In the genomic region with DNA sequence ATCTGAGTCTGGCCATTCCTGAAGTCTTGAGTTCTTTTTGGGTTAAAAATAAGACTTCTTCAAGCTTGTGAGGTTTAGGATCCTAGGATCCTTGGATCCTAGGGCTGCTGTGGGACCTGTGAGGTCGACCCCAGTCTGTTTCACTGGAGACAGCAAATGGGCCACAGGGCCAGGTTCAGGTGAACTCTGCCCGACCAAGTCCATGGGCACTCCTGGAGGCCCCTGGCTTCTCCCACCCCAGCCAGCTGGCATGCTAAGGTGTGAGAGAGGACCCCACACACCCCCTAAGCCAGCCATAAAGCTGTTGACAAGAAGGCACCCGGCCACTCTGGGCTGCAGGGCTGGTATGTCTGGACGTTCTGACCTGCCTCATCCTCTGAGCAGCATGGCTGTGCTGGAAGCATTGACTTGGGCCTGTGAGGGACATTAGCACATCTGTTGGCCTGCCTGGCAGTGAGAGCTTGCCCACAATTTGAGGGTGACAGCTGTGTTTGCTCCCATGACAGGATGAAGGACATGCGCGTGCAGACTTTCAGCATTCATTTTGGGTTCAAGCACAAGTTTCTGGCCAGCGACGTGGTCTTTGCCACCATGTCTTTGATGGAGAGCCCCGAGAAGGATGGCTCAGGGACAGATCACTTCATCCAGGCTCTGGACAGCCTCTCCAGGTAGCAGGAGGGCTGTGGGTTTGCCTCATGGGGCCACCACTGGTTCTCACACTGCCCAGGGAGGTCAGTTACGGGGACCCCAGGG, we compare ENCODE assay signal across 1 cellular context.
A peak's percentile ranks its signal among the peaks of the same experiment; 100 is the strongest.
TF ChIP-seq lines count a peak whose summit lies in the region.

No MANE protein-coding gene starts in this region.

TF ChIP-seq in K562, 482 proteins besides CTCF, POLR2A, EP300 and RAD21 (continues in another document):
- no peak for TF ChIP-seq HDAC8 (tag; IDR thresholded peaks at IDR 0.05)
- TF ChIP-seq, protein P1, sequence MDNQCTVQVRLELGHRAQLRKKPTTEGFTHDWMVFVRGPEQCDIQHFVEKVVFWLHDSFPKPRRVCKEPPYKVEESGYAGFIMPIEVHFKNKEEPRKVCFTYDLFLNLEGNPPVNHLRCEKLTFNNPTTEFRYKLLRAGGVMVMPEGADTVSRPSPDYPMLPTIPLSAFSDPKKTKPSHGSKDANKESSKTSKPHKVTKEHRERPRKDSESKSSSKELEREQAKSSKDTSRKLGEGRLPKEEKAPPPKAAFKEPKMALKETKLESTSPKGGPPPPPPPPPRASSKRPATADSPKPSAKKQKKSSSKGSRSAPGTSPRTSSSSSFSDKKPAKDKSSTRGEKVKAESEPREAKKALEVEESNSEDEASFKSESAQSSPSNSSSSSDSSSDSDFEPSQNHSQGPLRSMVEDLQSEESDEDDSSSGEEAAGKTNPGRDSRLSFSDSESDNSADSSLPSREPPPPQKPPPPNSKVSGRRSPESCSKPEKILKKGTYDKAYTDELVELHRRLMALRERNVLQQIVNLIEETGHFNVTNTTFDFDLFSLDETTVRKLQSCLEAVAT (IDR thresholded peaks at IDR 0.05) = no peak
- TF ChIP-seq PRPF4 (IDR thresholded peaks at IDR 0.05; ENCODE audit: insufficient read depth, low read depth, low read length, poor library complexity, severe bottlenecking) = no peak
- TF ChIP-seq HDAC3 (IDR thresholded peaks at IDR 0.05; ENCODE audit: borderline replicate concordance, partially characterized antibody) = no peak
- TF ChIP-seq, protein P2, sequence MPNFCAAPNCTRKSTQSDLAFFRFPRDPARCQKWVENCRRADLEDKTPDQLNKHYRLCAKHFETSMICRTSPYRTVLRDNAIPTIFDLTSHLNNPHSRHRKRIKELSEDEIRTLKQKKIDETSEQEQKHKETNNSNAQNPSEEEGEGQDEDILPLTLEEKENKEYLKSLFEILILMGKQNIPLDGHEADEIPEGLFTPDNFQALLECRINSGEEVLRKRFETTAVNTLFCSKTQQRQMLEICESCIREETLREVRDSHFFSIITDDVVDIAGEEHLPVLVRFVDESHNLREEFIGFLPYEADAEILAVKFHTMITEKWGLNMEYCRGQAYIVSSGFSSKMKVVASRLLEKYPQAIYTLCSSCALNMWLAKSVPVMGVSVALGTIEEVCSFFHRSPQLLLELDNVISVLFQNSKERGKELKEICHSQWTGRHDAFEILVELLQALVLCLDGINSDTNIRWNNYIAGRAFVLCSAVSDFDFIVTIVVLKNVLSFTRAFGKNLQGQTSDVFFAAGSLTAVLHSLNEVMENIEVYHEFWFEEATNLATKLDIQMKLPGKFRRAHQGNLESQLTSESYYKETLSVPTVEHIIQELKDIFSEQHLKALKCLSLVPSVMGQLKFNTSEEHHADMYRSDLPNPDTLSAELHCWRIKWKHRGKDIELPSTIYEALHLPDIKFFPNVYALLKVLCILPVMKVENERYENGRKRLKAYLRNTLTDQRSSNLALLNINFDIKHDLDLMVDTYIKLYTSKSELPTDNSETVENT (CRISPR knock-in tag; IDR thresholded peaks at IDR 0.05) = peak; percentile 54; the same call in 1 of the 2 replicates
- no peak for TF ChIP-seq CBFA2T2 (conservative IDR thresholded peaks at IDR 0.05)
- TF ChIP-seq, protein P3, sequence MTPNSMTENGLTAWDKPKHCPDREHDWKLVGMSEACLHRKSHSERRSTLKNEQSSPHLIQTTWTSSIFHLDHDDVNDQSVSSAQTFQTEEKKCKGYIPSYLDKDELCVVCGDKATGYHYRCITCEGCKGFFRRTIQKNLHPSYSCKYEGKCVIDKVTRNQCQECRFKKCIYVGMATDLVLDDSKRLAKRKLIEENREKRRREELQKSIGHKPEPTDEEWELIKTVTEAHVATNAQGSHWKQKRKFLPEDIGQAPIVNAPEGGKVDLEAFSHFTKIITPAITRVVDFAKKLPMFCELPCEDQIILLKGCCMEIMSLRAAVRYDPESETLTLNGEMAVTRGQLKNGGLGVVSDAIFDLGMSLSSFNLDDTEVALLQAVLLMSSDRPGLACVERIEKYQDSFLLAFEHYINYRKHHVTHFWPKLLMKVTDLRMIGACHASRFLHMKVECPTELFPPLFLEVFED (CRISPR knock-in tag; conservative IDR thresholded peaks at IDR 0.05) = no peak
- 0 out of 2 replicates have a peak, but pooled peaks have one; percentile 7 for TF ChIP-seq ZNF586 (CRISPR knock-in tag; conservative IDR thresholded peaks at IDR 0.05)
- TF ChIP-seq ZNF217 (CRISPR knock-in tag; IDR thresholded peaks at IDR 0.05) = no peak
- no peak for TF ChIP-seq CREBBP (IDR thresholded peaks at IDR 0.05; ENCODE audit: low read depth, low read length)
- TF ChIP-seq HMG20A (CRISPR knock-in tag; conservative IDR thresholded peaks at IDR 0.05) = no peak
- peak; percentile 39; the same call in 1 of the 2 replicates for TF ChIP-seq PRMT5 (CRISPR knock-in tag; IDR thresholded peaks at IDR 0.05)
- no peak for TF ChIP-seq TARDBP (IDR thresholded peaks at IDR 0.05)
- peak; percentile 35 for TF ChIP-seq HNRNPLL (IDR thresholded peaks at IDR 0.05; ENCODE audit: low read depth, low read length, poor library complexity, severe bottlenecking)
- peak; percentile 51 for TF ChIP-seq ZNF143 (CRISPR knock-in tag; IDR thresholded peaks at IDR 0.05)
- TF ChIP-seq MAFG (tag; conservative IDR thresholded peaks at IDR 0.05) = no peak
- no peak for TF ChIP-seq DNMT1 (IDR thresholded peaks at IDR 0.05)
- TF ChIP-seq, protein P4, sequence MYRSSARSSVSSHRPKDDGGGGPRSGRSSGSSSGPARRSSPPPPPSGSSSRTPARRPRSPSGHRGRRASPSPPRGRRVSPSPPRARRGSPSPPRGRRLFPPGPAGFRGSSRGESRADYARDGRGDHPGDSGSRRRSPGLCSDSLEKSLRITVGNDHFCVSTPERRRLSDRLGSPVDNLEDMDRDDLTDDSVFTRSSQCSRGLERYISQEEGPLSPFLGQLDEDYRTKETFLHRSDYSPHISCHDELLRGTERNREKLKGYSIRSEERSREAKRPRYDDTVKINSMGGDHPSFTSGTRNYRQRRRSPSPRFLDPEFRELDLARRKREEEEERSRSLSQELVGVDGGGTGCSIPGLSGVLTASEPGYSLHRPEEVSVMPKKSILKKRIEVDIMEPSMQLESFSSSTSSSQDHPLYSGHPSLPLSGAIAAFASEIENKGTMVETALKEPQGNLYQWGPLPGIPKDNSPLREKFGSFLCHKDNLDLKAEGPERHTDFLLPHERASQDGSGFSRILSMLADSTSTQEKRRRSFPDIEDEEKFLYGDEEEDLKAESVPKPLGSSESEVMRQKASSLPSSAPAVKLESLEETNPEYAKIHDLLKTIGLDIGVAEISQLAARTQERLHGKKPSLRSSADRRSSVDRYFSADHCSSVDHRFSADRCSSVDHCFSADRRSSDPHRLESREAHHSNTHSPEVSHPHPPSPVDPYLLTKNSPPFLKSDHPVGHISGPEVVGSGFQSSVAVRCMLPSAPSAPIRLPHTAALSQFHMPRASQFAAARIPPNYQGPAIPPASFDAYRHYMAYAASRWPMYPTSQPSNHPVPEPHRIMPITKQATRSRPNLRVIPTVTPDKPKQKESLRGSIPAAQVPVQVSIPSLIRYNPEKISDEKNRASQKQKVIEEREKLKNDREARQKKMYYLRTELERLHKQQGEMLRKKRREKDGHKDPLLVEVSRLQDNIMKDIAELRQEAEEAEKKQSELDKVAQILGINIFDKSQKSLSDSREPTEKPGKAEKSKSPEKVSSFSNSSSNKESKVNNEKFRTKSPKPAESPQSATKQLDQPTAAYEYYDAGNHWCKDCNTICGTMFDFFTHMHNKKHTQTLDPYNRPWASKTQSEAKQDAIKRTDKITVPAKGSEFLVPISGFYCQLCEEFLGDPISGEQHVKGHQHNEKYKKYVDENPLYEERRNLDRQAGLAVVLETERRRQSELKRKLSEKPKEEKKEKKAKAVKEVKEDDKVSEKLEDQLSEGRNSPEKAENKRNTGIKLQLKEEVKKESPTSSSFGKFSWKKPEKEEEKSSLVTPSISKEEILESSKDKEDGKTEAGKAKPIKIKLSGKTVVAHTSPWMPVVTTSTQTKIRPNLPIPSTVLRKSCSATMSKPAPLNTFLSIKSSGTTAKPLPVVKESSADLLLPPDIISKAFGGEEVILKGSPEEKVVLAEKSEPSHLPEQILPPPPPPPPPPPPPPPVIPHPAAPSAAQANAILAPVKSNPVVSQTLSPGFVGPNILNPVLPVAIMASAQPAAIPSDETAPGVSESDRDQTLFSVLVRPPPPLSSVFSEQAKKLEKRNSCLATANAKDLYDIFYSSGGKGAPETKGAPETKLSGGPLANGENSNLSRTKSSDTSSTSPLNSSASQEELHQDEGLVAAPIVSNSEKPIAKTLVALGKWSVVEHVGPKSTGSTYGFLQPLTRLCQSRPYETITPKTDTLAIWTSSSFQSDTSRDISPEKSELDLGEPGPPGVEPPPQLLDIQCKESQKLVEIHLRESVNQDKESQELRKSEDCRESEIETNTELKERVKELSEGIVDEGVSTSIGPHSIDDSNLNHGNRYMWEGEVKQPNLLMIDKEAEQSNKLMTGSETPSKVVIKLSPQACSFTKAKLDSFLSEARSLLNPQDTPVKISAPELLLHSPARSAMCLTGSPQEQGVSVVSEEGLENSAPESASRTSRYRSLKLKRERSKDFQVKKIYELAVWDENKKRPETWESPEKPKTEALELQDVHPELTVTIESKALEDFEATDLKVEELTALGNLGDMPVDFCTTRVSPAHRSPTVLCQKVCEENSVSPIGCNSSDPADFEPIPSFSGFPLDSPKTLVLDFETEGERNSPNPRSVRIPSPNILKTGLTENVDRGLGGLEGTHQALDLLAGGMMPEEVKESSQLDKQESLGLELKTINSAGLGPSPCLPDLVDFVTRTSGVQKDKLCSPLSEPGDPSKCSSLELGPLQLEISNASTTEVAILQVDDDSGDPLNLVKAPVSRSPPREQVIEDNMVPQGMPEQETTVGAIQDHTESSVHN (IDR thresholded peaks at IDR 0.05; ENCODE audit: borderline replicate concordance in 1 of 2, low read depth in 1 of 2) = no peak
- TF ChIP-seq ZNF583 (CRISPR knock-in tag; IDR thresholded peaks at IDR 0.05) = 0 out of 2 replicates have a peak, but pooled peaks have one; percentile 7
- TF ChIP-seq, protein P5, sequence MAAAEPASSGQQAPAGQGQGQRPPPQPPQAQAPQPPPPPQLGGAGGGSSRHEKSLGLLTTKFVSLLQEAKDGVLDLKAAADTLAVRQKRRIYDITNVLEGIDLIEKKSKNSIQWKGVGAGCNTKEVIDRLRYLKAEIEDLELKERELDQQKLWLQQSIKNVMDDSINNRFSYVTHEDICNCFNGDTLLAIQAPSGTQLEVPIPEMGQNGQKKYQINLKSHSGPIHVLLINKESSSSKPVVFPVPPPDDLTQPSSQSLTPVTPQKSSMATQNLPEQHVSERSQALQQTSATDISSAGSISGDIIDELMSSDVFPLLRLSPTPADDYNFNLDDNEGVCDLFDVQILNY (CRISPR knock-in tag; IDR thresholded peaks at IDR 0.05) = peak; percentile 87; the same call in 1 of the 2 replicates
- no peak for TF ChIP-seq DPF2 (IDR thresholded peaks at IDR 0.05)
- TF ChIP-seq CCNT2 (IDR thresholded peaks at IDR 0.05; ENCODE audit: borderline replicate concordance, extremely low read depth, insufficient read length, low read depth, low read length) = no peak
- no peak for TF ChIP-seq ZNF830 (CRISPR knock-in tag; IDR thresholded peaks at IDR 0.05)
- 0 out of 4 replicates have a peak, but pooled peaks of 1 of the 2 experiments have one; percentile 41 for TF ChIP-seq FOXA3 (CRISPR knock-in tag; conservative IDR thresholded peaks at IDR 0.05 in 1 of 2, IDR thresholded peaks at IDR 0.05 in 1 of 2)
- TF ChIP-seq, protein P6, sequence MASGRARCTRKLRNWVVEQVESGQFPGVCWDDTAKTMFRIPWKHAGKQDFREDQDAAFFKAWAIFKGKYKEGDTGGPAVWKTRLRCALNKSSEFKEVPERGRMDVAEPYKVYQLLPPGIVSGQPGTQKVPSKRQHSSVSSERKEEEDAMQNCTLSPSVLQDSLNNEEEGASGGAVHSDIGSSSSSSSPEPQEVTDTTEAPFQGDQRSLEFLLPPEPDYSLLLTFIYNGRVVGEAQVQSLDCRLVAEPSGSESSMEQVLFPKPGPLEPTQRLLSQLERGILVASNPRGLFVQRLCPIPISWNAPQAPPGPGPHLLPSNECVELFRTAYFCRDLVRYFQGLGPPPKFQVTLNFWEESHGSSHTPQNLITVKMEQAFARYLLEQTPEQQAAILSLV (tag; IDR thresholded peaks at IDR 0.05) = no peak
- no peak for TF ChIP-seq TEAD4 (IDR thresholded peaks at IDR 0.05; ENCODE audit: low read length)
- TF ChIP-seq TEAD4 (CRISPR knock-in tag; IDR thresholded peaks at IDR 0.05; ENCODE audit: borderline replicate concordance) = peak; percentile 80; the same call in 1 of the 2 replicates
- TF ChIP-seq, protein P7, sequence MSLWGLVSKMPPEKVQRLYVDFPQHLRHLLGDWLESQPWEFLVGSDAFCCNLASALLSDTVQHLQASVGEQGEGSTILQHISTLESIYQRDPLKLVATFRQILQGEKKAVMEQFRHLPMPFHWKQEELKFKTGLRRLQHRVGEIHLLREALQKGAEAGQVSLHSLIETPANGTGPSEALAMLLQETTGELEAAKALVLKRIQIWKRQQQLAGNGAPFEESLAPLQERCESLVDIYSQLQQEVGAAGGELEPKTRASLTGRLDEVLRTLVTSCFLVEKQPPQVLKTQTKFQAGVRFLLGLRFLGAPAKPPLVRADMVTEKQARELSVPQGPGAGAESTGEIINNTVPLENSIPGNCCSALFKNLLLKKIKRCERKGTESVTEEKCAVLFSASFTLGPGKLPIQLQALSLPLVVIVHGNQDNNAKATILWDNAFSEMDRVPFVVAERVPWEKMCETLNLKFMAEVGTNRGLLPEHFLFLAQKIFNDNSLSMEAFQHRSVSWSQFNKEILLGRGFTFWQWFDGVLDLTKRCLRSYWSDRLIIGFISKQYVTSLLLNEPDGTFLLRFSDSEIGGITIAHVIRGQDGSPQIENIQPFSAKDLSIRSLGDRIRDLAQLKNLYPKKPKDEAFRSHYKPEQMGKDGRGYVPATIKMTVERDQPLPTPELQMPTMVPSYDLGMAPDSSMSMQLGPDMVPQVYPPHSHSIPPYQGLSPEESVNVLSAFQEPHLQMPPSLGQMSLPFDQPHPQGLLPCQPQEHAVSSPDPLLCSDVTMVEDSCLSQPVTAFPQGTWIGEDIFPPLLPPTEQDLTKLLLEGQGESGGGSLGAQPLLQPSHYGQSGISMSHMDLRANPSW (CRISPR knock-in tag; IDR thresholded peaks at IDR 0.05) = no peak
- TF ChIP-seq, protein P8, sequence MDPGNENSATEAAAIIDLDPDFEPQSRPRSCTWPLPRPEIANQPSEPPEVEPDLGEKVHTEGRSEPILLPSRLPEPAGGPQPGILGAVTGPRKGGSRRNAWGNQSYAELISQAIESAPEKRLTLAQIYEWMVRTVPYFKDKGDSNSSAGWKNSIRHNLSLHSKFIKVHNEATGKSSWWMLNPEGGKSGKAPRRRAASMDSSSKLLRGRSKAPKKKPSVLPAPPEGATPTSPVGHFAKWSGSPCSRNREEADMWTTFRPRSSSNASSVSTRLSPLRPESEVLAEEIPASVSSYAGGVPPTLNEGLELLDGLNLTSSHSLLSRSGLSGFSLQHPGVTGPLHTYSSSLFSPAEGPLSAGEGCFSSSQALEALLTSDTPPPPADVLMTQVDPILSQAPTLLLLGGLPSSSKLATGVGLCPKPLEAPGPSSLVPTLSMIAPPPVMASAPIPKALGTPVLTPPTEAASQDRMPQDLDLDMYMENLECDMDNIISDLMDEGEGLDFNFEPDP (CRISPR knock-in tag; IDR thresholded peaks at IDR 0.05) = no peak
- peak; percentile 82; the same call in 1 of the 2 replicates for TF ChIP-seq CBFB (CRISPR knock-in tag; IDR thresholded peaks at IDR 0.05)
- peak; percentile 58; the same call in 1 of the 2 replicates for TF ChIP-seq ZNF12 (CRISPR knock-in tag; IDR thresholded peaks at IDR 0.05)
- no peak; a peak in 1 of 4 replicates for TF ChIP-seq MAZ (CRISPR knock-in tag; conservative IDR thresholded peaks at IDR 0.05 in 1 of 2, IDR thresholded peaks at IDR 0.05 in 1 of 2)
